ENCODE assay signal across 1 cellular context in genomic region chr3:168997488-168997887, GRCh38.
A peak's percentile ranks its signal among the peaks of the same experiment; 100 is the strongest.
TF ChIP-seq lines count a peak whose summit lies in the region.

No MANE protein-coding gene starts in this region.

TF ChIP-seq in HepG2, 621 proteins besides CTCF, POLR2A, EP300 and RAD21 (continued from another document and continues in another):
- TF ChIP-seq, protein P1, sequence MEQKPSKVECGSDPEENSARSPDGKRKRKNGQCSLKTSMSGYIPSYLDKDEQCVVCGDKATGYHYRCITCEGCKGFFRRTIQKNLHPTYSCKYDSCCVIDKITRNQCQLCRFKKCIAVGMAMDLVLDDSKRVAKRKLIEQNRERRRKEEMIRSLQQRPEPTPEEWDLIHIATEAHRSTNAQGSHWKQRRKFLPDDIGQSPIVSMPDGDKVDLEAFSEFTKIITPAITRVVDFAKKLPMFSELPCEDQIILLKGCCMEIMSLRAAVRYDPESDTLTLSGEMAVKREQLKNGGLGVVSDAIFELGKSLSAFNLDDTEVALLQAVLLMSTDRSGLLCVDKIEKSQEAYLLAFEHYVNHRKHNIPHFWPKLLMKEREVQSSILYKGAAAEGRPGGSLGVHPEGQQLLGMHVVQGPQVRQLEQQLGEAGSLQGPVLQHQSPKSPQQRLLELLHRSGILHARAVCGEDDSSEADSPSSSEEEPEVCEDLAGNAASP (CRISPR knock-in tag; IDR thresholded peaks at IDR 0.05; ENCODE audit: borderline replicate concordance): peak; percentile 92
- TF ChIP-seq ZSCAN25 (CRISPR knock-in tag; IDR thresholded peaks at IDR 0.05): no peak
- TF ChIP-seq MED1 (CRISPR knock-in tag; IDR thresholded peaks at IDR 0.05): peak; percentile 33
- TF ChIP-seq ZNF740 (CRISPR knock-in tag; IDR thresholded peaks at IDR 0.05): no peak
- TF ChIP-seq ZNF891 (CRISPR knock-in tag; IDR thresholded peaks at IDR 0.05): no peak
- TF ChIP-seq NFIC (IDR thresholded peaks at IDR 0.05; ENCODE audit: low read length): peak; percentile 56; the same call in 1 of the 2 replicates
- TF ChIP-seq SCMH1 (CRISPR knock-in tag; IDR thresholded peaks at IDR 0.05; ENCODE audit: borderline replicate concordance): no peak
- TF ChIP-seq YEATS2 (CRISPR knock-in tag; IDR thresholded peaks at IDR 0.05; ENCODE audit: borderline replicate concordance): no peak
- no peak for TF ChIP-seq ZNF292 (CRISPR knock-in tag; IDR thresholded peaks at IDR 0.05; ENCODE audit: borderline replicate concordance, low read depth)
- TF ChIP-seq ZNF3 (CRISPR knock-in tag; IDR thresholded peaks at IDR 0.05): no peak
- TF ChIP-seq HNRNPUL1 (IDR thresholded peaks at IDR 0.05; ENCODE audit: low read depth, low read length): no peak
- no peak for TF ChIP-seq SRSF9 (IDR thresholded peaks at IDR 0.05; ENCODE audit: borderline replicate concordance, insufficient read depth, low read depth, low read length, poor library complexity, severe bottlenecking)
- TF ChIP-seq ZKSCAN5 (CRISPR knock-in tag; IDR thresholded peaks at IDR 0.05): no peak
- TF ChIP-seq MIXL1 (CRISPR knock-in tag; IDR thresholded peaks at IDR 0.05): peak; percentile 59
- no peak for TF ChIP-seq ZNF780A (CRISPR knock-in tag; IDR thresholded peaks at IDR 0.05)
- no peak for TF ChIP-seq CCAR2 (optimal IDR thresholded peaks at IDR 0.05; ENCODE audit: low read depth, low read length)
- TF ChIP-seq ZNF24 (IDR thresholded peaks at IDR 0.05): no peak
- no peak for TF ChIP-seq CREB1 (IDR thresholded peaks at IDR 0.05)
- peak; percentile 26; the same call in 1 of the 2 replicates for TF ChIP-seq CREB1 (CRISPR knock-in tag; IDR thresholded peaks at IDR 0.05)
- TF ChIP-seq ZNF619 (CRISPR knock-in tag; IDR thresholded peaks at IDR 0.05): no peak
- peak; percentile 81; the same call in 1 of the 2 replicates for TF ChIP-seq AHDC1 (CRISPR knock-in tag; IDR thresholded peaks at IDR 0.05; ENCODE audit: borderline replicate concordance)
- TF ChIP-seq ZNF598 (CRISPR knock-in tag; IDR thresholded peaks at IDR 0.05; ENCODE audit: borderline replicate concordance): no peak
- TF ChIP-seq SETDB1 (CRISPR knock-in tag; IDR thresholded peaks at IDR 0.05; ENCODE audit: borderline replicate concordance): no peak
- no peak for TF ChIP-seq FOXC1 (CRISPR knock-in tag; IDR thresholded peaks at IDR 0.05; ENCODE audit: borderline replicate concordance)
- TF ChIP-seq ZBTB40 (IDR thresholded peaks at IDR 0.05): no peak
- no peak for TF ChIP-seq ZBTB40 (CRISPR knock-in tag; IDR thresholded peaks at IDR 0.05)
- TF ChIP-seq PATZ1 (CRISPR knock-in tag; IDR thresholded peaks at IDR 0.05): no peak
- no peak for TF ChIP-seq ZNF766 (CRISPR knock-in tag; IDR thresholded peaks at IDR 0.05; ENCODE audit: borderline replicate concordance)
- no peak for TF ChIP-seq ZFP90 (CRISPR knock-in tag; IDR thresholded peaks at IDR 0.05; ENCODE audit: borderline replicate concordance)
- TF ChIP-seq HDAC2 (CRISPR knock-in tag; IDR thresholded peaks at IDR 0.05): peak; percentile 23; the same call in 1 of the 2 replicates
- TF ChIP-seq ZBTB2 (CRISPR knock-in tag; IDR thresholded peaks at IDR 0.05; ENCODE audit: low read depth): no peak
- peak; percentile 61; the same call in 1 of the 2 replicates for TF ChIP-seq ARID3A (IDR thresholded peaks at IDR 0.05; ENCODE audit: low read depth, low read length)
- TF ChIP-seq RXRB (CRISPR knock-in tag; IDR thresholded peaks at IDR 0.05; ENCODE audit: borderline replicate concordance): peak; percentile 91
- TF ChIP-seq ZFP36 (IDR thresholded peaks at IDR 0.05; ENCODE audit: borderline replicate concordance, low read depth, low read length, partially characterized antibody): no peak
- TF ChIP-seq ZFP1 (CRISPR knock-in tag; IDR thresholded peaks at IDR 0.05): peak; percentile 98
- no peak for TF ChIP-seq ZMYM2 (CRISPR knock-in tag; IDR thresholded peaks at IDR 0.05)
- no peak for TF ChIP-seq SOX13 (IDR thresholded peaks at IDR 0.05)
- TF ChIP-seq SOX13 (CRISPR knock-in tag; conservative IDR thresholded peaks at IDR 0.05 in 1 of 2, IDR thresholded peaks at IDR 0.05 in 1 of 2): peak in 1 of 2 experiments; percentile 32; a peak in 1 of 4 replicates
- TF ChIP-seq BCL6 (CRISPR knock-in tag; IDR thresholded peaks at IDR 0.05): peak; percentile 71
